8 cellular contexts compared by ENCODE assay signal in genomic region chr9:136093331-136093986, GRCh38. TPM values are rescaled to one million over a fixed set of nuclear protein-coding genes. Genes with fewer than 3 reads are reported as not detected.
DNase-seq lines count a peak whose midpoint lies in the region; ATAC-seq, FAIRE-seq and TF ChIP-seq lines count a peak whose summit lies in the region.

No MANE protein-coding gene starts in this region.

- peak overlapping the region; percentile 71 to 92 for H3K4me3 ChIP-seq in neutrophil (ENCODE audit: low read depth in 1 of 2, low read length in 1 of 2)

- no peak for FAIRE-seq in D721Med (lab: Jason Lieb, UNC)

- H3K9me3 ChIP-seq in neutrophil = no peaks in the 10 kb centered on the region

- peak; percentile 22 for DNase-seq in COR-L47 (lab: John Stamatoyannopoulos, UW)
- peak; percentile 50 for DNase-seq in SK-MEL-5 (ENCODE audit: low read depth, low spot score)
- DNase-seq in fibroblast of gingiva (ENCODE audit: low read depth) = peak; percentile 27
- no peak for DNase-seq in D721Med (ENCODE audit: insufficient read length, low spot score)
- DNase-seq in stimulated activated naive CD4-positive, alpha-beta T cell treated with Interleukin-2 at 50 U/mL for 16 hours (lab: John Stamatoyannopoulos, UW) = no peak

- peaks cover 13% of the 10 kb centered on the region for H3K27me3 ChIP-seq in neutrophil

- in situ Hi-C loops in SK-MEL-5 (cut with HindIII; ENCODE audit: low pct_unique_long_range_greater_than_20kb, low sequenced_read_pairs) = no loop called here

- peak overlapping the region; percentile 82 for H3K27ac ChIP-seq in neutrophil

- no peaks in the 10 kb centered on the region for H3K36me3 ChIP-seq in neutrophil

- H3K4me1 ChIP-seq in neutrophil (ENCODE audit: control insufficient read depth in 1 of 2, insufficient read depth in 1 of 2, low read depth in 1 of 2, low read length in 1 of 2) = peaks cover 45 to 56% of the 10 kb centered on the region in 2 experiments

- ATAC-seq in GM21737 (IDR thresholded peaks at IDR 0.05; ENCODE audit: unreplicated experiment) (no peak), HG02870 (IDR thresholded peaks at IDR 0.05; ENCODE audit: unreplicated experiment) (no peak)

- TF ChIP-seq CTCF in neutrophil (IDR thresholded peaks at IDR 0.05) (no peak), D721Med (IDR thresholded peaks at IDR 0.05; ENCODE audit: insufficient read depth, missing control alignments) (no peak)

RNA-seq across cellular contexts. Expression of gene NACC2, which starts 1.6 kb away (rescaled TPM):
- total RNA-seq in SK-MEL-5 (2014; rRNA removed; shearing (Covaris generic)) = 38.2 and 38.7 TPM in 2 replicates
- polyA plus RNA-seq in SK-MEL-5 (2015; cell fraction: cytosol; rRNA removed) = 55.0 and 71.3 TPM in 2 replicates
- 57.3 and 71.6 TPM in 2 replicates for polyA plus RNA-seq in SK-MEL-5 (2015; cell fraction: nucleus; rRNA removed)

RNA-seq across cellular contexts. Expression of gene TMEM250, which starts 25.2 kb away (rescaled TPM):
- 42.5 and 43.0 TPM in 2 replicates for total RNA-seq in SK-MEL-5 (2014; rRNA removed; shearing (Covaris generic))
- 56.5 and 66.9 TPM in 2 replicates for polyA plus RNA-seq in SK-MEL-5 (2015; cell fraction: cytosol; rRNA removed)
- polyA plus RNA-seq in SK-MEL-5 (2015; cell fraction: nucleus; rRNA removed) = 25.1 and 31.7 TPM in 2 replicates

Comparison
In these comparisons a context has a peak if more than half of its experiments do, and no peak if none do; other contexts are left out.
1. DNase-seq: peak in COR-L47 (single experiment), SK-MEL-5 (single experiment) and fibroblast of gingiva (single experiment); none in D721Med (single experiment) and stimulated activated naive CD4-positive, alpha-beta T cell treated with Interleukin-2 at 50 U/mL for 16 hours (single experiment).